8 cellular contexts compared by ENCODE assay signal in the genomic region with DNA sequence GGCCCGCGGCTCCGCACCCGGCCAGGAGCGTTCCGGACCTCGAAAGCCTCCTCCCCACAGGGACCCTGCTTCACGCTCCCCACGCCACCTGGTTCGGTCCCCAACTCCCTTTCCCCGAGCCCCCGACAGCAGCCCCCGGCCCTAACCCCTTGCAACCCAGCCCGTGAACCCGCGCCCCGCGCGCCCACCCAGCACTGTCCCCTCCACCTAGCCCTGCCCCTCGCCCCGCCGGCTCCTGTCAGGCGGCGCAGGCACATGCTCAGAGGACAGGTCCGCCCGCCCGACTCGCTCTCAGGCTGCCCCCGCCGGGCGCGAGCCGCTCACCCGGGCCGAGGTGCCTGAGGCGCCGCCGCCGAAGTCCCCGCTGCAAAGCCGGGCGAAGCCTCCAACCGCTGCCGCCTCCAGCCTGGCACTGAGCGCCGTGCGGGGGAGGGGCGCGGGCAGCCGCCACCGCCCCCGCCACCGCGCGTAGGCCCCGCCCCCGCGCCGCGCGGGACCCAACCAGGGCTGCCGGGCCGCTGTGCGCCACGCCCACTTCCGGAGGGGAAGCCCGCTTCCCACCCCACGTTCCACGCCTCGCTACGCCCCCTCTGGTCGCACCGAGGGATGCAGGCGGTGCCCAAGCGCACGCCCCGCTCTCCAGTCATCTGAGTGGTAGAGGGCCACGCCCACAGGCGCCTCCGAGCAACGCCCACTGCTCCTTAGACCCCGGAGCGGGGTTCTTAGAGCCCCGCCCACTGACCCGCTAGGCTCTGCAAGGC. TPM values are rescaled to one million over a fixed set of nuclear protein-coding genes. Genes with fewer than 3 reads are reported as not detected.
DNase-seq lines count a peak whose midpoint lies in the region; ATAC-seq and TF ChIP-seq lines count a peak whose summit lies in the region.

CORO1C (minus strand) TSS at position 414 of the 761 bp plus-strand sequence. CDS start 30,200 bp downstream, outside the sequence.

- H3K27me3 ChIP-seq in right atrium auricular region: no peaks in the 10 kb centered on the region
- no peaks in the 10 kb centered on the region for H3K27me3 ChIP-seq in uterus

- H3K4me3 Mint-ChIP-seq in T-helper 17 cell: peak within 1 kb of the TSS; percentile 95

- TF ChIP-seq CTCF in GM13977 (IDR thresholded peaks at IDR 0.05; ENCODE audit: extremely low read depth, insufficient read depth, missing control alignments) (peak; percentile 87), right atrium auricular region (IDR thresholded peaks at IDR 0.05) (peak; percentile 87), uterus (IDR thresholded peaks at IDR 0.05) (peak; percentile 62 to 91 (median 82))

- intact Hi-C loops in uterus (cut with DNase I; ENCODE audit: low total_unique reads): loop anchor here (10.0 kb wide), 2 partner anchors 66 to 74 kb away; no protein-coding TSS in a partner anchor

- H3K27ac Mint-ChIP-seq in T-helper 17 cell: peak within 1 kb of the TSS; percentile 95

- ATAC-seq in HG02870 (IDR thresholded peaks at IDR 0.05; ENCODE audit: unreplicated experiment) (peak; percentile 62), T-helper 17 cell (peak; percentile 82)

- in situ Hi-C loops in GM13977 (cut with MboI; ENCODE audit: low pct_unique_long_range_greater_than_20kb, low sequenced_read_pairs, unreplicated experiment): no loop called here

- H3K4me1 ChIP-seq in right atrium auricular region: peaks cover 0 to 38% of the 10 kb centered on the region in 2 donors
- H3K4me1 ChIP-seq in uterus: no peaks in the 10 kb centered on the region

- H3K36me3 Mint-ChIP-seq in T-helper 17 cell (ENCODE audit: low read depth): no peaks in the 10 kb centered on the region

- H3K9me3 ChIP-seq in T-helper 17 cell (ENCODE audit: control insufficient read depth, low read length, poor library complexity, severe bottlenecking) (no peaks in the 10 kb centered on the region), right atrium auricular region (no peaks in the 10 kb centered on the region), uterus (no peaks in the 10 kb centered on the region)

- no peaks in the 10 kb centered on the region for H3K36me3 ChIP-seq in right atrium auricular region
- no peaks in the 10 kb centered on the region for H3K36me3 ChIP-seq in uterus

- TF ChIP-seq POLR2A in uterus (IDR thresholded peaks at IDR 0.05): peak; percentile 95 to 99

- H3K4me1 Mint-ChIP-seq in T-helper 17 cell: peaks cover 20% of the 10 kb centered on the region

- H3K4me3 ChIP-seq in right atrium auricular region (peak within 1 kb of the TSS; percentile 93 to 97), uterus (peak within 1 kb of the TSS; percentile 64 to 87)

- H3K27me3 Mint-ChIP-seq in T-helper 17 cell: no peaks in the 10 kb centered on the region

- DNase-seq in GM13977 (ENCODE audit: low spot score): peak; percentile 97
- DNase-seq in NCI-H146 (lab: John Stamatoyannopoulos, UW): peak; percentile 95
- DNase-seq in T-helper 17 cell: peak; percentile 96 to 98 (median 98)
- DNase-seq in right atrium auricular region (ENCODE audit: low spot score): peak; percentile 97
- DNase-seq in pulmonary artery endothelial cell (ENCODE audit: low read depth, low spot score): peak; percentile 83
- peak; percentile 93 to 96 for DNase-seq in uterus

- H3K27ac ChIP-seq in angular gyrus (ENCODE audit: low read depth, low read length): peak within 1 kb of the TSS; percentile 90
- peak within 1 kb of the TSS; percentile 95 to 99 for H3K27ac ChIP-seq in right atrium auricular region
- peak within 1 kb of the TSS; percentile 96 to 98 for H3K27ac ChIP-seq in uterus

RNA-seq across cellular contexts. Expression of gene CORO1C, which starts in this region (rescaled TPM):
- 10 to 100 TPM; 13.3 to 61.1 TPM for total RNA-seq in T-helper 17 cell
- 10 to 100 TPM; 59.6 to 70.7 TPM for total RNA-seq in right atrium auricular region
- 278 and 297 TPM in 2 replicates for total RNA-seq in pulmonary artery endothelial cell
- total RNA-seq in uterus: 100 to 1,000 TPM; 129 to 357 (median 235) TPM

Comparison
In these comparisons a context has a peak if more than half of its experiments do, and no peak if none do; other contexts are left out.
1. Peak in every context shown above with its lines: DNase-seq, ATAC-seq, H3K4me3 ChIP-seq and H3K27ac ChIP-seq.